20 cellular contexts compared by ENCODE assay signal in genomic region chr18:6855767-6856166, GRCh38.
A peak's percentile ranks its signal among the peaks of the same experiment; 100 is the strongest.
DNase-seq lines count a peak whose midpoint lies in the region; ATAC-seq, FAIRE-seq and TF ChIP-seq lines count a peak whose summit lies in the region.
"Had no signal": no experiment of that assay in that cellular context is flagged by ENCODE, and none has a peak within 500 bp of the region (broad histone marks: within the 10 kb centered on the region; RNA-seq: fewer than 3 reads in every experiment).

No MANE protein-coding gene starts in this region.

- no peaks in the 10 kb centered on the region for H3K79me1 ChIP-seq in IMR-90 (ENCODE audit: low read depth in 1 of 2, low read length in 2 of 2)
- H3K79me1 ChIP-seq in mesenchymal stem cell (replicated peaks; ENCODE audit: low read length, poor library complexity, severe bottlenecking), result no peaks in the 10 kb centered on the region

- no peaks in the 10 kb centered on the region for H3K27me3 ChIP-seq in IMR-90 (ENCODE audit: control insufficient read depth, insufficient read depth, low read length)
- H3K27me3 ChIP-seq in K562 (ENCODE audit: control insufficient read depth in 2 of 2, insufficient read depth in 2 of 2, low read length in 2 of 2), result no peaks in the 10 kb centered on the region
- H3K27me3 ChIP-seq in mesenchymal stem cell (ENCODE audit: control insufficient read depth in 1 of 2, insufficient read depth in 1 of 2, low read length in 2 of 2), result no peaks in the 10 kb centered on the region
- H3K27me3 ChIP-seq: BLaER1 had no signal

- H3K4me1 ChIP-seq in IMR-90 (ENCODE audit: control insufficient read depth, insufficient read depth, low read length) (peaks cover 7% of the 10 kb centered on the region), K562 (replicated peaks in 1 of 2; ENCODE audit: control insufficient read depth in 2 of 2, insufficient read depth in 2 of 2, low read length in 2 of 2) (peaks cover 0 to 9% of the 10 kb centered on the region in 2 experiments; a peak in 1 of 5 replicates), mesenchymal stem cell (ENCODE audit: control insufficient read depth, insufficient read depth, low read depth, low read length) (peaks cover 2% of the 10 kb centered on the region)
- H3K4me1 ChIP-seq: BLaER1, Caco-2, HAP-1 had no signal

- no peak overlapping the region for H2BK5ac ChIP-seq in IMR-90 (ENCODE audit: low read depth, low read length, poor library complexity, severe bottlenecking)
- no peak overlapping the region for H2BK5ac ChIP-seq in mesenchymal stem cell (ENCODE audit: low read depth, low read length, poor library complexity, severe bottlenecking)

- H3K9me1 ChIP-seq in IMR-90 (ENCODE audit: insufficient read depth, low read length), result 0 out of 2 replicates have a peak, but pooled peaks cover 2% of the 10 kb centered on the region
- no peaks in the 10 kb centered on the region for H3K9me1 ChIP-seq in K562 (ENCODE audit: control insufficient read depth, insufficient read depth, low read length)

- dilution Hi-C loops in IMR-90 (cut with HindIII; ENCODE audit: low sequenced_read_pairs, unreplicated experiment), result no loop called here

- no peaks in the 10 kb centered on the region for H3K79me2 ChIP-seq in K562 (ENCODE audit: control insufficient read depth, insufficient read depth, low read length)

- FAIRE-seq in K562 (lab: Jason Lieb, UNC), result no peak
- FAIRE-seq in urothelium cell line (lab: Jason Lieb, UNC), result peak; percentile 27
- FAIRE-seq: G401.6, GM12892, H54 had no signal

- H2AK5ac ChIP-seq in IMR-90 (ENCODE audit: low read depth, low read length) (peak overlapping the region; percentile 51), mesenchymal stem cell (ENCODE audit: low read length, severe bottlenecking) (no peak overlapping the region)

- BruUV-seq in IMR-90 (replicated peaks; lab: Mats Ljungman, UMichigan) (no TSS peak), K562 (replicated peaks; lab: Mats Ljungman, UMichigan) (no TSS peak)

- H2AFZ ChIP-seq in IMR-90 (replicated peaks; ENCODE audit: low read length, poor library complexity), result no peak overlapping the region
- H2AFZ ChIP-seq in K562 (ENCODE audit: low read depth, low read length), result no peak overlapping the region
- no peak overlapping the region for H2AFZ ChIP-seq in mesenchymal stem cell (ENCODE audit: low read depth, low read length)

- H3K56ac ChIP-seq in IMR-90 (ENCODE audit: extremely low read depth, insufficient read depth, low read length), result no peak overlapping the region

- CTCF ChIA-PET in IMR-90 (lab: Yijun Ruan, JAX) (no interaction called here), K562 (lab: Yijun Ruan, JAX; ENCODE audit: low intra/inter-chr PET ratio) (no interaction called here)

- no peak overlapping the region for H2BK12ac ChIP-seq in mesenchymal stem cell (ENCODE audit: low read length in 2 of 2)

- peak overlapping the region; percentile 10; the same call in 1 of the 2 replicates for H3K18ac ChIP-seq in IMR-90 (ENCODE audit: low read depth, low read length)
- no peak overlapping the region for H3K18ac ChIP-seq in mesenchymal stem cell (ENCODE audit: low read depth in 1 of 2, low read length in 2 of 2)

- no peak overlapping the region for H2BK15ac ChIP-seq in IMR-90 (ENCODE audit: low read depth, low read length)
- no peak overlapping the region for H2BK15ac ChIP-seq in mesenchymal stem cell (ENCODE audit: low read depth, poor library complexity, severe bottlenecking)

- H3K27ac ChIP-seq in IMR-90 (ENCODE audit: insufficient read depth, low read length) (peak overlapping the region; percentile 20; the same call in 1 of the 2 replicates), K562 (ENCODE audit: extremely low read depth, low read depth, low read length) (no peak overlapping the region), mesenchymal stem cell (ENCODE audit: low read length, poor library complexity, severe bottlenecking) (no peak overlapping the region)
- H3K27ac ChIP-seq: BLaER1, C4-2B had no signal

- no peak overlapping the region for H3K4me2 ChIP-seq in IMR-90 (ENCODE audit: low read depth, low read length)
- no peak overlapping the region for H3K4me2 ChIP-seq in K562 (ENCODE audit: insufficient read depth, low read length)
- H3K4me2 ChIP-seq in mesenchymal stem cell (ENCODE audit: low read length, poor library complexity, severe bottlenecking), result no peak overlapping the region
- H3K4me2 ChIP-seq: BLaER1 had no signal

- TF ChIP-seq POLR2A in IMR-90 (IDR thresholded peaks at IDR 0.05; ENCODE audit: low read depth, low read length) (no peak), K562 (conservative IDR thresholded peaks at IDR 0.05) (no peak)

- no peak for ATAC-seq in IMR-90 (ENCODE audit: low read depth)
- ATAC-seq in K562, result peak; percentile 34
- ATAC-seq in GM21737 (IDR thresholded peaks at IDR 0.05; ENCODE audit: unreplicated experiment), result no peak
- ATAC-seq: CD8-positive, alpha-beta T cell had no signal

- TF ChIP-seq RAD21 in IMR-90 (IDR thresholded peaks at IDR 0.05; ENCODE audit: low read length), result no peak
- no peak for TF ChIP-seq RAD21 in K562 (CRISPR knock-in tag; conservative IDR thresholded peaks at IDR 0.05 in 1 of 2, IDR thresholded peaks at IDR 0.05 in 1 of 2)

- H3K9me3 ChIP-seq in IMR-90 (ENCODE audit: control insufficient read depth, insufficient read depth, low read length) (peaks cover 3% of the 10 kb centered on the region; the same call in 1 of the 2 replicates), K562 (replicated peaks; ENCODE audit: control insufficient read depth, insufficient read depth, low read depth, low read length) (no peaks in the 10 kb centered on the region), mesenchymal stem cell (ENCODE audit: control insufficient read depth, low read length) (peaks cover 11% of the 10 kb centered on the region)
- H3K9me3 ChIP-seq: Caco-2, HAP-1 had no signal

- peak overlapping the region in 1 of 2 experiments; percentile 4; a peak in 1 of 4 replicates for H4K8ac ChIP-seq in IMR-90 (ENCODE audit: low read depth in 2 of 2, low read length in 2 of 2)
- H4K8ac ChIP-seq in mesenchymal stem cell (ENCODE audit: low read length), result no peak overlapping the region

- H3K4ac ChIP-seq in IMR-90 (ENCODE audit: low read depth, low read length) (peak overlapping the region; percentile 58), mesenchymal stem cell (ENCODE audit: low read depth in 1 of 2, low read length in 2 of 2) (no peak overlapping the region)

- H2AK9ac ChIP-seq in IMR-90 (replicated peaks; ENCODE audit: low read depth, low read length, poor library complexity), result no peak overlapping the region

- H2BK120ac ChIP-seq in IMR-90 (ENCODE audit: low read depth, low read length), result peak overlapping the region; percentile 53
- no peak overlapping the region for H2BK120ac ChIP-seq in mesenchymal stem cell (ENCODE audit: low read depth, low read length)

- H2BK20ac ChIP-seq in IMR-90 (ENCODE audit: low read depth, low read length), result 0 out of 2 replicates have a peak overlapping the region, but pooled peaks have one; percentile 48

- H3K9ac ChIP-seq in IMR-90 (ENCODE audit: low read depth, low read length) (no peak overlapping the region), K562 (ENCODE audit: insufficient read depth in 1 of 2, low read depth in 2 of 2, low read length in 2 of 2) (no peak overlapping the region), mesenchymal stem cell (ENCODE audit: low read length) (no peak overlapping the region)
- H3K9ac ChIP-seq: BLaER1 had no signal

- DNase-seq in IMR-90 (no peak), K562 (ENCODE audit: extremely low read depth in 1 of 4, low spot score in 3 of 4) (no peak), mesenchymal stem cell (no peak), urothelium cell line (ENCODE audit: low spot score) (no peak), cerebellar cortex (ENCODE audit: low spot score) (no peak), anterior cingulate cortex (lab: John Stamatoyannopoulos, UW) (no peak), NCI-H345 (lab: John Stamatoyannopoulos, UW) (no peak)
- DNase-seq: Caco-2; CD4-positive, CD25-positive, alpha-beta regulatory T cell; CD8-positive, alpha-beta T cell; DMS153; DND-41; GOT3 had no signal

- H3K36me3 ChIP-seq in IMR-90 (ENCODE audit: control insufficient read depth, insufficient read depth, low read length) (peaks cover 40% of the 10 kb centered on the region), K562 (ENCODE audit: control insufficient read depth, insufficient read depth, low read length) (no peaks in the 10 kb centered on the region), mesenchymal stem cell (ENCODE audit: control insufficient read depth in 1 of 2, insufficient read depth in 2 of 2, low read depth in 1 of 2, low read length in 2 of 2) (peaks cover 12 to 26% of the 10 kb centered on the region in 2 experiments)
- H3K36me3 ChIP-seq: BLaER1, HAP-1 had no signal

- no peak overlapping the region for H3K23ac ChIP-seq in IMR-90 (ENCODE audit: low read depth, low read length)
- H3K23ac ChIP-seq in mesenchymal stem cell (ENCODE audit: low read length in 2 of 2), result no peak overlapping the region

- TF ChIP-seq EP300 in K562 (IDR thresholded peaks at IDR 0.05; ENCODE audit: low read length), result no peak

- intact Hi-C loops in IMR-90 (cut with micrococcal nuclease) (no loop called here), K562 (cut with micrococcal nuclease) (no loop called here)

- H3K4me3 ChIP-seq in IMR-90 (ENCODE audit: insufficient read depth, low read depth, low read length) (no peak overlapping the region), K562 (no peak overlapping the region), mesenchymal stem cell (ENCODE audit: insufficient read depth in 1 of 2, low read depth in 1 of 2, low read length in 2 of 2) (no peak overlapping the region)
- H3K4me3 ChIP-seq: BLaER1, HAP-1 had no signal

- no peak overlapping the region; the same call in 1 of the 2 replicates for H4K5ac ChIP-seq in IMR-90 (ENCODE audit: low read depth, low read length)

- in situ Hi-C loops in IMR-90 (cut with MboI; ENCODE audit: low sequenced_read_pairs), result no loop called here
- in situ Hi-C loops in K562 (cut with MboI), result no loop called here

- POLR2A ChIA-PET in IMR-90 (lab: Charles Lee; ENCODE audit: unreplicated experiment), result no interaction called here
- POLR2A ChIA-PET in K562 (lab: Yijun Ruan, JAX), result no interaction called here

- H4K91ac ChIP-seq in IMR-90 (ENCODE audit: insufficient read depth, low read depth, low read length), result 0 out of 2 replicates have a peak overlapping the region, but pooled peaks have one; percentile 11
- H4K91ac ChIP-seq in mesenchymal stem cell (ENCODE audit: low read length), result peak overlapping the region; percentile 80

- no peak overlapping the region for H3K14ac ChIP-seq in IMR-90 (replicated peaks; ENCODE audit: low read depth, low read length)
- peak overlapping the region in 1 of 2 experiments; percentile 62 for H3K14ac ChIP-seq in mesenchymal stem cell (ENCODE audit: low read length in 2 of 2)

- TF ChIP-seq CTCF in IMR-90 (conservative IDR thresholded peaks at IDR 0.05; ENCODE audit: low read depth, low read length) (no peak), K562 (IDR thresholded peaks at IDR 0.05 in 2 of 3, conservative IDR thresholded peaks at IDR 0.05 in 1 of 3; ENCODE audit: insufficient read depth in 2 of 3, low read depth in 1 of 3, low read length in 3 of 3) (no peak)

- WGBS in IMR-90 (ENCODE audit: extremely low coverage in 2 of 2, insufficient read length in 1 of 2), 2 experiments, result 40% methylated on average over 2 of the region's 12 CpGs; no CpG with 5 or more reads in 1 of the 2 experiments
- 8% methylated on average over 10 of the region's 12 CpGs for WGBS in K562 (ENCODE audit: insufficient coverage, low coverage, missing lambda C conversion rate)
- 96% methylated on average over 12 of the region's 12 CpGs for WGBS in mesenchymal stem cell

- H4K20me1 ChIP-seq in IMR-90 (ENCODE audit: insufficient read depth, low read length), result no peaks in the 10 kb centered on the region
- no peaks in the 10 kb centered on the region for H4K20me1 ChIP-seq in K562 (replicated peaks; ENCODE audit: control insufficient read depth, insufficient read depth, low read length)
- H4K20me1 ChIP-seq: BLaER1 had no signal
